ENCODE assay signal across 1 cellular context in the genomic region with DNA sequence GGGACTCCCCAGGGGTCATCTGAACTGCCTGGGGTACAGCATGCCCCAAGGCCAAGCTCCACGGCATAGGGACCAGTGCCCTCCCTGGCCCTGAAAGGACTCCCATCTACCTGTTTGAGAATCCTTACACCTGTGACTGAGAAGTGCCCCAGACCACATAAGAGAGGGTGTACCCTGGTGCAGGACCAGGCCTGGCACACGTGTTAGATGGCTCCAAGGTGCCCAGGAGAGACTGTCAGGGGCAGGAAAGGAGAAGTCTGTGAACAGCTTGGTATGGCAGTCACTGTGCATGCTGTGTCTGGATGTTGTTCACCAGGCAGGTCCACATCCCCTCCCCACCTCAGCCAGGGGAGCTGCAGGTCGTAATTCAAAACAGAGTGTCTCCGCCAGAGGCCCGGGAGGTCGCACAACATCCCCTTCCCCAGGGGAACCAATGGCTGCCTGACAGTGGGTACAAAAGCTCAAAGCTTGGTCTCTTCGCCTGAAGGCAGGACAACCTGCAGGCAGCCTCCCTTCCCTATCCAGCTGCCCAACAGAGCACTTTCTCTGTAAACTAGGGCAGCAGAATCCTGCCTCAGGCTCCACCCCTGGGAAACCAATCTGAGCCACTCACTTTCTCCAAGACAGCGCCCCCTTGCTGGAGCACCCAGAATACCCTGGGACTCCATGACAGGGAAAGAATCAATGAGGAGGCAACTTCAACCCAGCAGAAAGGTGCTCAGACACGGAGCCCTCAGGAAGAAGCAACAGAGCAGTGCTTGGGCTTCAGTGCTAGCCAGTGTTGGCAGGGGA.
TF ChIP-seq lines count a peak whose summit lies in the region.

No MANE protein-coding gene starts in this region.

TF ChIP-seq in H1, 55 proteins besides CTCF, POLR2A, EP300 and RAD21 (continued from another document):
- 0 out of 2 replicates have a peak, but pooled peaks have one; percentile 40 for TF ChIP-seq YY1 (IDR thresholded peaks at IDR 0.05; ENCODE audit: low read depth, low read length)
